ENCODE assay signal across 33 cellular contexts in genomic region chr6:96410467-96410866, GRCh38.
"Had no signal": no experiment of that assay in that cellular context is flagged by ENCODE, and none has a peak within 500 bp of the region (broad histone marks: within the 10 kb centered on the region; RNA-seq: fewer than 3 reads in every experiment).

No MANE protein-coding gene starts in this region.

- H3K4me1 Mint-ChIP-seq: activated B cell treated with CpG ODN at 0.5 μM for 24 hours; activated CD4-positive, alpha-beta T cell treated with anti-CD3 and anti-CD28 coated beads, Interleukin-2, amount 10 ng/mL, durations not matched to agents 24 days and 14 days; activated naive CD4-positive, alpha-beta T cell treated with anti-CD3 and anti-CD28 coated beads, Interleukin-2, amount 10 ng/mL, durations not matched to agents 7 days and 5 days; activated naive CD4-positive, alpha-beta T cell treated with anti-CD3 and anti-CD28 coated beads, Interleukin-2, amount 50 U/mL, for 24 hours; activated naive CD8-positive, alpha-beta T cell treated with anti-CD3 and anti-CD28 coated beads, Interleukin-2, amount 10 ng/mL, durations not matched to agents 7 days and 5 days; activated naive CD8-positive, alpha-beta T cell treated with anti-CD3 and anti-CD28 coated beads, Interleukin-2, amount 50 U/mL, for 24 hours; central memory CD8-positive, alpha-beta T cell had no signal

- H3K9me3 Mint-ChIP-seq: activated CD4-positive, alpha-beta T cell treated with anti-CD3 and anti-CD28 coated beads, Interleukin-2, amount 10 ng/mL, durations not matched to agents 24 days and 14 days; activated CD8-positive, alpha-beta T cell treated with anti-CD3 and anti-CD28 coated beads for 36 hours; activated naive CD4-positive, alpha-beta T cell treated with anti-CD3 and anti-CD28 coated beads, Interleukin-2, amount 10 ng/mL, durations not matched to agents 7 days and 5 days; activated naive CD4-positive, alpha-beta T cell treated with anti-CD3 and anti-CD28 coated beads, Interleukin-2, amount 50 U/mL, for 24 hours; activated naive CD8-positive, alpha-beta T cell treated with anti-CD3 and anti-CD28 coated beads, Interleukin-2, amount 50 U/mL, for 24 hours; activated T-helper 2 cell treated with anti-CD3 and anti-CD28 coated beads, Interferon-gamma antibody, Interleukin-2, Interleukin-4, amounts not matched to agents 10 μg/mL and 5 μg/mL and 100 μg/mL, durations not matched to agents 14 hours and 24 hours and 36 hours; T-helper 2 cell treated with Interferon-gamma antibody and Interleukin-4, amounts not matched to agents 5 μg/mL and 100 μg/mL, for 36 hours had no signal

- ATAC-seq: activated CD8-positive, alpha-beta memory T cell treated with anti-CD3 and anti-CD28 coated beads, Interleukin-2, amount 10 ng/mL, durations not matched to agents 7 days and 5 days; activated CD8-positive, alpha-beta T cell treated with anti-CD3 and anti-CD28 coated beads for 36 hours; activated naive CD8-positive, alpha-beta T cell treated with anti-CD3 and anti-CD28 coated beads, Interleukin-2, amount 50 U/mL, for 24 hours had no signal

- H3K27me3 ChIP-seq: ascending aorta, cardiac muscle cell had no signal

- H3K9me3 ChIP-seq: ascending aorta had no signal

- H3K27me3 Mint-ChIP-seq: activated B cell treated with CpG ODN at 0.5 μM for 24 hours; activated naive CD4-positive, alpha-beta T cell treated with anti-CD3 and anti-CD28 coated beads, Interleukin-2, amount 10 ng/mL, durations not matched to agents 7 days and 5 days; activated naive CD8-positive, alpha-beta T cell treated with anti-CD3 and anti-CD28 coated beads, Interleukin-2, amount 10 ng/mL, durations not matched to agents 7 days and 5 days; brain had no signal

- H3K27ac ChIP-seq: ascending aorta, cardiac muscle cell, VCaP had no signal

- H3K27ac Mint-ChIP-seq: activated B cell treated with CpG ODN at 0.5 μM for 24 hours; activated CD4-positive, alpha-beta memory T cell treated with anti-CD3 and anti-CD28 coated beads for 36 hours; activated CD4-positive, alpha-beta T cell treated with anti-CD3 and anti-CD28 coated beads, Interleukin-2, amount 10 ng/mL, durations not matched to agents 24 days and 14 days; activated CD8-positive, alpha-beta memory T cell treated with anti-CD3 and anti-CD28 coated beads, Interleukin-2, amount 10 ng/mL, durations not matched to agents 7 days and 5 days; activated CD8-positive, alpha-beta T cell treated with anti-CD3 and anti-CD28 coated beads for 36 hours; activated naive CD4-positive, alpha-beta T cell treated with anti-CD3 and anti-CD28 coated beads, Interleukin-2, amount 10 ng/mL, durations not matched to agents 7 days and 5 days; activated naive CD4-positive, alpha-beta T cell treated with anti-CD3 and anti-CD28 coated beads, Interleukin-2, amount 50 U/mL, for 24 hours; activated naive CD8-positive, alpha-beta T cell; activated naive CD8-positive, alpha-beta T cell treated with anti-CD3 and anti-CD28 coated beads, Interleukin-2, amount 10 ng/mL, durations not matched to agents 7 days and 5 days; activated naive CD8-positive, alpha-beta T cell treated with anti-CD3 and anti-CD28 coated beads, Interleukin-2, amount 50 U/mL, for 24 hours; activated T-cell treated with anti-CD3 and anti-CD28 coated beads, Interleukin-2, amount 50 U/mL, for 24 hours; activated T-helper 2 cell treated with anti-CD3 and anti-CD28 coated beads, Interferon-gamma antibody, Interleukin-2, Interleukin-4, amounts not matched to agents 10 μg/mL and 5 μg/mL and 100 μg/mL, durations not matched to agents 14 hours and 24 hours and 36 hours; brain; T-helper 2 cell treated with Interferon-gamma antibody and Interleukin-4, amounts not matched to agents 5 μg/mL and 100 μg/mL, for 36 hours had no signal

- H3K4me3 Mint-ChIP-seq: activated B cell treated with CpG ODN at 0.5 μM for 24 hours; activated CD4-positive, alpha-beta memory T cell treated with anti-CD3 and anti-CD28 coated beads for 36 hours; activated CD4-positive, alpha-beta T cell treated with anti-CD3 and anti-CD28 coated beads, Interleukin-2, amount 10 ng/mL, durations not matched to agents 24 days and 14 days; activated CD8-positive, alpha-beta memory T cell treated with anti-CD3 and anti-CD28 coated beads, Interleukin-2, amount 10 ng/mL, durations not matched to agents 7 days and 5 days; activated CD8-positive, alpha-beta T cell treated with anti-CD3 and anti-CD28 coated beads for 36 hours; activated naive CD4-positive, alpha-beta T cell treated with anti-CD3 and anti-CD28 coated beads, Interleukin-2, amount 10 ng/mL, durations not matched to agents 7 days and 5 days; activated naive CD4-positive, alpha-beta T cell treated with anti-CD3 and anti-CD28 coated beads, Interleukin-2, amount 50 U/mL, for 24 hours; activated naive CD8-positive, alpha-beta T cell; activated naive CD8-positive, alpha-beta T cell treated with anti-CD3 and anti-CD28 coated beads, Interleukin-2, amount 10 ng/mL, durations not matched to agents 7 days and 5 days; activated naive CD8-positive, alpha-beta T cell treated with anti-CD3 and anti-CD28 coated beads, Interleukin-2, amount 50 U/mL, for 24 hours; activated T-cell treated with anti-CD3 and anti-CD28 coated beads, Interleukin-2, amount 50 U/mL, for 24 hours; brain; central memory CD8-positive, alpha-beta T cell; T-helper 2 cell treated with Interferon-gamma antibody and Interleukin-4, amounts not matched to agents 5 μg/mL and 100 μg/mL, for 36 hours had no signal

- H3K36me3 ChIP-seq: ascending aorta, cardiac muscle cell had no signal

- H3K4me3 ChIP-seq: ascending aorta, cardiac muscle cell had no signal

- H3K36me3 Mint-ChIP-seq: activated CD4-positive, alpha-beta memory T cell treated with anti-CD3 and anti-CD28 coated beads for 36 hours; activated CD8-positive, alpha-beta memory T cell treated with anti-CD3 and anti-CD28 coated beads, Interleukin-2, amount 10 ng/mL, durations not matched to agents 7 days and 5 days; activated naive CD4-positive, alpha-beta T cell treated with anti-CD3 and anti-CD28 coated beads, Interleukin-2, amount 10 ng/mL, durations not matched to agents 7 days and 5 days; activated naive CD4-positive, alpha-beta T cell treated with anti-CD3 and anti-CD28 coated beads, Interleukin-2, amount 50 U/mL, for 24 hours; activated naive CD8-positive, alpha-beta T cell; activated naive CD8-positive, alpha-beta T cell treated with anti-CD3 and anti-CD28 coated beads, Interleukin-2, amount 10 ng/mL, durations not matched to agents 7 days and 5 days; brain had no signal

- DNase-seq: activated B cell treated with CpG ODN at 0.5 μM for 24 hours; activated CD4-positive, alpha-beta memory T cell treated with anti-CD3 and anti-CD28 coated beads for 36 hours; activated CD4-positive, alpha-beta T cell treated with anti-CD3 and anti-CD28 coated beads for 4 hours; activated CD4-positive, alpha-beta T cell treated with anti-CD3 and anti-CD28 coated beads, Interleukin-2, amount 10 ng/mL, durations not matched to agents 24 days and 14 days; activated CD4-positive, alpha-beta T cell treated with anti-CD3 and anti-CD28 coated beads, Interleukin-2, amount 50 U/mL, for 1 hour; activated CD4-positive, alpha-beta T cell treated with anti-CD3 and anti-CD28 coated beads, Interleukin-2, amount 50 U/mL, for 4 hours; activated CD4-positive, CD25-positive, alpha-beta regulatory T cell treated with anti-CD3 and anti-CD28 coated beads, Interleukin-2, amount 50 U/mL, for 72 hours; activated CD8-positive, alpha-beta memory T cell treated with anti-CD3 and anti-CD28 coated beads for 24 hours; activated CD8-positive, alpha-beta memory T cell treated with anti-CD3 and anti-CD28 coated beads, Interleukin-2, amount 10 ng/mL, durations not matched to agents 7 days and 5 days; activated CD8-positive, alpha-beta memory T cell treated with anti-CD3 and anti-CD28 coated beads, Interleukin-2, amount 50 U/mL, for 48 hours; activated CD8-positive, alpha-beta T cell treated with anti-CD3 and anti-CD28 coated beads for 36 hours; activated effector memory CD4-positive, alpha-beta T cell treated with Interleukin-2 at 50 U/mL for 16 hours; activated gamma-delta T cell; activated naive CD4-positive, alpha-beta T cell treated with anti-CD3 and anti-CD28 coated beads, Interleukin-2, amount 10 ng/mL, durations not matched to agents 7 days and 5 days; activated naive CD4-positive, alpha-beta T cell treated with Interleukin-2 at 50 U/mL for 16 hours; activated naive CD8-positive, alpha-beta T cell treated with anti-CD3 and anti-CD28 coated beads, Interleukin-2, amount 10 ng/mL, durations not matched to agents 7 days and 5 days; activated naive CD8-positive, alpha-beta T cell treated with anti-CD3 and anti-CD28 coated beads, Interleukin-2, amount 50 U/mL, for 24 hours; activated T-cell treated with anti-CD3 and anti-CD28 coated beads, Interleukin-2, amount 50 U/mL, for 24 hours; activated T-cell treated with anti-CD3 and anti-CD28 coated beads, Interleukin-2, amount 50 U/mL, for 48 hours; amygdala; caudate nucleus; cerebellar nuclear complex; T-helper 2 cell; T-helper 9 cell had no signal
